Comparison of ENCODE assay signal across 19 cellular contexts in the genomic region with DNA sequence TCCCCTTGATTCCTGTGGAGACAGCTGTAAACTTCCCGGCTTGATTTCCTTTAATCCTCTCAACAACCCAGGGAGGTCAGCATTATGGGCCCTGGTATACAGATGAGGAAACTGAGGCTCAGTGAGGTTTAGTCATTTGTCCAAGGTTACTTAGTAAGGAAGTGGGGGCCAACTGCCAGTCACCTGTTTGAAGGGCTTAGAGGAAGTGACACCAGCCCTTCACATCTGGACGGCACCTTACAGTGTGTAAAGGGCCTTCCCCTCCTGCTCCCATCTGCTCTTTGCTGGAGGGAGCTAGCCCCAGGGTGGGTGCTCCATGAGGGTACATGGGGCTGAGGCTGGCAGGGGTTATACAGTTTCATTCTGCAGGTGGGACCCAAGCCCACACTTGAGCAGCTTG. TPM values are rescaled to one million over a fixed set of nuclear protein-coding genes. Genes with fewer than 3 reads are reported as not detected.
"Had no signal": no experiment of that assay in that cellular context is flagged by ENCODE, and none has a peak within 500 bp of the region (broad histone marks: within the 10 kb centered on the region; RNA-seq: fewer than 3 reads in every experiment).

No MANE protein-coding gene starts in this region.

- H3K9me3 ChIP-seq: body of pancreas, esophagus squamous epithelium, lower lobe of right lung, pancreas, suprapubic skin had no signal

- H3K27me3 ChIP-seq: body of pancreas, esophagus squamous epithelium, pancreas, suprapubic skin had no signal

- H3K36me3 Mint-ChIP-seq: activated naive CD8-positive, alpha-beta T cell had no signal

- DNase-seq: activated effector memory CD4-positive, alpha-beta T cell treated with Interleukin-2 at 50 U/mL for 16 hours; activated T-cell treated with anti-CD3 and anti-CD28 coated beads, Interleukin-2, amount 50 U/mL, for 24 hours; amygdala; body of pancreas; caudate nucleus; esophagus squamous epithelium; lower lobe of right lung; midbrain; pancreas; stimulated activated CD4-positive, alpha-beta T cell treated with anti-CD3 and anti-CD28 coated beads, Interleukin-15, amount 100 ng/mL, for 24 hours; stimulated activated CD4-positive, alpha-beta T cell treated with anti-CD3 and anti-CD28 coated beads, Interleukin-4, amount 100 ng/mL, for 1 hour; stimulated activated naive CD8-positive, alpha-beta T cell treated with anti-CD3 and anti-CD28 coated beads, Interleukin-15, Interleukin-2, amounts not matched to agents 100 U/mL and 50 U/mL, for 24 hours; T-helper 2 cell had no signal

- H3K4me1 ChIP-seq: pancreas, suprapubic skin had no signal

- ATAC-seq: body of pancreas; stimulated activated naive CD8-positive, alpha-beta T cell treated with anti-CD3 and anti-CD28 coated beads, Interleukin-15, Interleukin-2, amounts not matched to agents 100 U/mL and 50 U/mL, for 24 hours had no signal

- H3K27ac Mint-ChIP-seq: activated naive CD8-positive, alpha-beta T cell; activated T-cell treated with anti-CD3 and anti-CD28 coated beads, Interleukin-2, amount 50 U/mL, for 24 hours; type B pancreatic cell had no signal

- H3K4me3 ChIP-seq: body of pancreas, esophagus squamous epithelium, lower lobe of right lung, pancreas, skin epidermis, suprapubic skin had no signal

- H3K9me3 Mint-ChIP-seq: activated T-cell treated with anti-CD3 and anti-CD28 coated beads, Interleukin-2, amount 50 U/mL, for 24 hours; type B pancreatic cell had no signal

- H3K27me3 Mint-ChIP-seq: activated naive CD8-positive, alpha-beta T cell; activated T-cell treated with anti-CD3 and anti-CD28 coated beads, Interleukin-2, amount 50 U/mL, for 24 hours; type B pancreatic cell had no signal

- H3K4me3 Mint-ChIP-seq: activated naive CD8-positive, alpha-beta T cell; activated T-cell treated with anti-CD3 and anti-CD28 coated beads, Interleukin-2, amount 50 U/mL, for 24 hours; type B pancreatic cell had no signal

- H3K27ac ChIP-seq: lower lobe of right lung, pancreas, suprapubic skin had no signal

RNA-seq across cellular contexts. Expression of a gene that starts 35.3 kb away (rescaled TPM):
- total RNA-seq: body of pancreas, fibroblast of villous mesenchyme, kidney epithelial cell, suprapubic skin had no signal
